ENCODE assay signal across 8 cellular contexts in genomic region chr12:55933158-55933798, GRCh38. TPM values are rescaled to one million over a fixed set of nuclear protein-coding genes. Genes with fewer than 3 reads are reported as not detected.
DNase-seq lines count a peak whose midpoint lies in the region; ATAC-seq lines count a peak whose summit lies in the region.

No MANE protein-coding gene starts in this region.

- in situ Hi-C loops in HAP-1 (cut with MboI; ENCODE audit: low sequenced_read_pairs) = no loop called here

- no peak for ATAC-seq in activated naive CD8-positive, alpha-beta T cell treated with anti-CD3 and anti-CD28 coated beads, Interleukin-2, amount 10 ng/mL, durations not matched to agents 7 days and 5 days (ENCODE audit: low read depth)
- ATAC-seq in memory B cell (ENCODE audit: low read depth) = no peak
- no peak for ATAC-seq in HG03097 (IDR thresholded peaks at IDR 0.05; ENCODE audit: low FRiP score, unreplicated experiment)

- peaks cover 53% of the 10 kb centered on the region for H3K36me3 Mint-ChIP-seq in activated naive CD8-positive, alpha-beta T cell treated with anti-CD3 and anti-CD28 coated beads, Interleukin-2, amount 10 ng/mL, durations not matched to agents 7 days and 5 days
- peaks cover 26% of the 10 kb centered on the region for H3K36me3 Mint-ChIP-seq in memory B cell

- no peaks in the 10 kb centered on the region for H3K9me3 ChIP-seq in HAP-1

- H3K36me3 ChIP-seq in HAP-1 (replicated peaks) = no peaks in the 10 kb centered on the region; the same call in 1 of the 2 replicates

- no peaks in the 10 kb centered on the region for H3K27me3 ChIP-seq in HAP-1 (ENCODE audit: low read depth)

- peaks cover 23% of the 10 kb centered on the region for H3K4me1 ChIP-seq in HAP-1

- DNase-seq in A172 (ENCODE audit: low spot score) (peak; percentile 68), HAP-1 (ENCODE audit: low spot score in 2 of 2) (no peak), memory B cell (ENCODE audit: low spot score in 2 of 2) (no peak), cortex of kidney (lab: John Stamatoyannopoulos, UW) (no peak), activated gamma-delta T cell (lab: John Stamatoyannopoulos, UW) (no peak), NCI-H774 (lab: John Stamatoyannopoulos, UW) (no peak)
- DNase-seq in activated naive CD8-positive, alpha-beta T cell treated with anti-CD3 and anti-CD28 coated beads, Interleukin-2, amount 10 ng/mL, durations not matched to agents 7 days and 5 days = no peak

- peak overlapping the region; percentile 98 for H3K27ac Mint-ChIP-seq in activated naive CD8-positive, alpha-beta T cell treated with anti-CD3 and anti-CD28 coated beads, Interleukin-2, amount 10 ng/mL, durations not matched to agents 7 days and 5 days
- peak overlapping the region; percentile 95 for H3K27ac Mint-ChIP-seq in memory B cell

- no peaks in the 10 kb centered on the region for H3K9me3 Mint-ChIP-seq in activated naive CD8-positive, alpha-beta T cell treated with anti-CD3 and anti-CD28 coated beads, Interleukin-2, amount 10 ng/mL, durations not matched to agents 7 days and 5 days
- H3K9me3 Mint-ChIP-seq in memory B cell = no peaks in the 10 kb centered on the region

- H3K4me1 Mint-ChIP-seq in activated naive CD8-positive, alpha-beta T cell treated with anti-CD3 and anti-CD28 coated beads, Interleukin-2, amount 10 ng/mL, durations not matched to agents 7 days and 5 days = peaks cover 56% of the 10 kb centered on the region
- H3K4me1 Mint-ChIP-seq in memory B cell = peaks cover 42% of the 10 kb centered on the region

- H3K27me3 Mint-ChIP-seq in activated naive CD8-positive, alpha-beta T cell treated with anti-CD3 and anti-CD28 coated beads, Interleukin-2, amount 10 ng/mL, durations not matched to agents 7 days and 5 days = no peaks in the 10 kb centered on the region
- no peaks in the 10 kb centered on the region for H3K27me3 Mint-ChIP-seq in memory B cell

- POLR2A ChIA-PET in activated naive CD8-positive, alpha-beta T cell treated with anti-CD3 and anti-CD28 coated beads, Interleukin-2, amount 10 ng/mL, durations not matched to agents 7 days and 5 days (lab: Charles Lee) = interaction anchor here (0.5 to 5.5 kb wide), 13 partner anchors 11 to 115 kb away, joined by 3 to 38 read pairs (median 5); partner anchors contain the start of genes DNAJC14, ORMDL2, RAB5B and SARNP

- H3K4me3 ChIP-seq in HAP-1 = peak overlapping the region; percentile 42; the same call in 1 of the 2 replicates

- H3K4me3 Mint-ChIP-seq in activated naive CD8-positive, alpha-beta T cell treated with anti-CD3 and anti-CD28 coated beads, Interleukin-2, amount 10 ng/mL, durations not matched to agents 7 days and 5 days = peak overlapping the region; percentile 98
- peak overlapping the region; percentile 24 for H3K4me3 Mint-ChIP-seq in memory B cell

RNA-seq across cellular contexts. Expression of gene DGKA, which starts 2.3 kb away (rescaled TPM):
- total RNA-seq in A172 (2014; rRNA removed; shearing (Covaris generic)) = 33.4 and 42.9 TPM in 2 replicates
- total RNA-seq in activated naive CD8-positive, alpha-beta T cell treated with anti-CD3 and anti-CD28 coated beads, Interleukin-2, amount 10 ng/mL, durations not matched to agents 7 days and 5 days = 100 to 1,000 TPM; 783 to 790 TPM

RNA-seq across cellular contexts. Expression of gene PYM1, which starts 5.6 kb away (rescaled TPM):
- 37.0 and 52.5 TPM in 2 replicates for total RNA-seq in A172 (2014; rRNA removed; shearing (Covaris generic))
- total RNA-seq in activated naive CD8-positive, alpha-beta T cell treated with anti-CD3 and anti-CD28 coated beads, Interleukin-2, amount 10 ng/mL, durations not matched to agents 7 days and 5 days = 10 to 100 TPM; 48.3 to 48.7 TPM

RNA-seq across cellular contexts. Expression of gene PMEL, which starts 32.6 kb away (rescaled TPM):
- total RNA-seq in A172 (2014; rRNA removed; shearing (Covaris generic)) = 1.1 and 2.0 TPM in 2 replicates
- total RNA-seq in activated naive CD8-positive, alpha-beta T cell treated with anti-CD3 and anti-CD28 coated beads, Interleukin-2, amount 10 ng/mL, durations not matched to agents 7 days and 5 days = under 1 TPM in 1 of 2 experiments, not detected in 1; 0.42 TPM

RNA-seq across cellular contexts. Expression of gene CDK2, which starts 33.4 kb away (rescaled TPM):
- total RNA-seq in A172 (2014; rRNA removed; shearing (Covaris generic)) = 91.6 and 100 TPM in 2 replicates
- total RNA-seq in activated naive CD8-positive, alpha-beta T cell treated with anti-CD3 and anti-CD28 coated beads, Interleukin-2, amount 10 ng/mL, durations not matched to agents 7 days and 5 days = 100 to 1,000 TPM; 117 to 125 TPM

RNA-seq across cellular contexts. Expression of gene RAB5B, which starts 40.6 kb away (rescaled TPM):
- total RNA-seq in A172 (2014; rRNA removed; shearing (Covaris generic)) = 47.8 and 50.1 TPM in 2 replicates
- 10 to 100 TPM; 69.7 to 72.4 TPM for total RNA-seq in activated naive CD8-positive, alpha-beta T cell treated with anti-CD3 and anti-CD28 coated beads, Interleukin-2, amount 10 ng/mL, durations not matched to agents 7 days and 5 days

Comparison
In these comparisons a context has a peak if more than half of its experiments do, and no peak if none do; other contexts are left out.
1. RNA of gene DGKA, which starts 2.3 kb away (total RNA-seq): 783 to 790 TPM in activated naive CD8-positive, alpha-beta T cell treated with anti-CD3 and anti-CD28 coated beads, Interleukin-2, amount 10 ng/mL, durations not matched to agents 7 days and 5 days; 33.4 to 42.9 TPM in A172; every median in the first group is over 10 times any median in the second.